Comparison of ENCODE assay signal across 16 cellular contexts in the genomic region with DNA sequence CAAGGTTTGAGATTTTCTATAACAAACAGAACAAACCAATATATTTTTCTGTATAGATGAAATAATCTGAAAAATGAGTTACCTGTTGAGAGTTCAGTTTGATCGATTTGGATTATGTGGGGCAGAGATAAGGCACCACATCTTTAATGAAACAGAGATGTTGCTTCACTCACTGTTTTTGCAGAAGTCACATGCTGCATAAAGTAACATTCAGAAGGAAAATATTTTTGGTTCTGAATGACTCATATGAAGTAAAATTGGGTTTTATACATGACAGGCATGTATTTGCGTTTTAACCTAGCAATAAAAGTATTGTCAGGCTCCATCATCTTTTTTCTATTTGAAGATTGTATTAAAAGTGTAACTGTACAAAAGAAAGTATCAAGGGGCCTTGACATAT.
"Had no signal": no experiment of that assay in that cellular context is flagged by ENCODE, and none has a peak within 500 bp of the region (broad histone marks: within the 10 kb centered on the region; RNA-seq: fewer than 3 reads in every experiment).

No MANE protein-coding gene starts in this region.

- H3K27me3 ChIP-seq: ascending aorta, breast epithelium, dorsolateral prefrontal cortex, pancreas, stomach, testis, upper lobe of left lung had no signal

- H3K4me1 ChIP-seq: ascending aorta, breast epithelium, pancreas, stomach, testis, upper lobe of left lung had no signal

- H3K9me3 ChIP-seq: ascending aorta, breast epithelium, pancreas, stomach, testis, upper lobe of left lung had no signal

- DNase-seq: activated CD4-positive, alpha-beta T cell treated with anti-CD3 and anti-CD28 coated beads for 1 hour; activated CD4-positive, alpha-beta T cell treated with anti-CD3 and anti-CD28 coated beads, Interleukin-2, amount 50 U/mL, for 4 hours; activated naive CD4-positive, alpha-beta T cell treated with Interleukin-2 at 50 U/mL for 16 hours; dorsolateral prefrontal cortex; islet precursor cell; midbrain; pancreas; stimulated activated CD4-positive, alpha-beta T cell treated with anti-CD3 and anti-CD28 coated beads, Interleukin-12 subunit alpha, Interleukin-12 subunit beta, amount 100 ng/mL, for 4 hours; stimulated activated CD4-positive, alpha-beta T cell treated with anti-CD3 and anti-CD28 coated beads, Interleukin-2, amount 100 ng/mL, for 24 hours; stomach; T-helper 9 cell; testis; upper lobe of left lung had no signal

- H3K36me3 ChIP-seq: ascending aorta, breast epithelium, pancreas, stomach, upper lobe of left lung had no signal

- H3K4me3 ChIP-seq: ascending aorta, breast epithelium, dorsolateral prefrontal cortex, lung, pancreas, stomach, testis, upper lobe of left lung had no signal
